In the genomic region with DNA sequence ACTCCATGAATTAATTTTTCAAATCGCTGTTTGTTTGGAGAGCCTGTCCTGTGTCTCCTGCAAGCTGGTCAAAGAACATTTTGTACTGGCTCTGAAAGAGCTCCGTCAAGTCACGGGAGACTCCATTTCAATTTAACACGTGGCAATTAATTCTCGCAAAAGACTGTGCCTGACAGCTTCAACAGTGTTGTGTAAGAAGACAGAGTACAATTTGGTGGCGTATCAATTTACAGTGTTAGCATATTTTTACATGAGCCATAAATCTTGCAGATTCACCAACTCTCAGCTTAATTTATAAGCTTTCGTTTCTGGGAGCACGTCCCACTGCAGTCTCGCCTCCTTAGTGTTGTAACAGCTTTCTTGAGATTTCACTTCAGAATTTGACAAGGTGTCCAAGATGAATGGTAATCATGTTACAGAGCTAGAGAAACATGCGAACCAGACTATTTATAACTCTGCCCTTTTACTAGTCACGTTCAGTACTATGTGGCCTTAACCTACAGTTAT, we compare ENCODE assay signal across 10 cellular contexts.
DNase-seq lines count a peak whose midpoint lies in the region; TF ChIP-seq lines count a peak whose summit lies in the region.
"Had no signal": no experiment of that assay in that cellular context is flagged by ENCODE, and none has a peak within 500 bp of the region (broad histone marks: within the 10 kb centered on the region; RNA-seq: fewer than 3 reads in every experiment).

No MANE protein-coding gene starts in this region.

- H3K27ac ChIP-seq in right atrium auricular region: peak overlapping the region; percentile 32
- H3K27ac ChIP-seq in SK-N-SH (ENCODE audit: low read depth in 2 of 2, low read length in 1 of 2): no peak overlapping the region

- no peak overlapping the region for H3K4me3 Mint-ChIP-seq in T-helper 2 cell treated with Interferon-gamma antibody and Interleukin-4, amounts not matched to agents 5 μg/mL and 100 μg/mL, for 36 hours
- H3K4me3 Mint-ChIP-seq: dendritic cell treated with granulocyte-macrophage colony-stimulating factor and Interleukin-4, amounts not matched to agents 40 ng/mL and 50 ng/mL, for 4 days had no signal

- POLR2A ChIA-PET in SK-N-SH (lab: Yijun Ruan, JAX): no interaction called here

- H3K27ac Mint-ChIP-seq in T-helper 2 cell treated with Interferon-gamma antibody and Interleukin-4, amounts not matched to agents 5 μg/mL and 100 μg/mL, for 36 hours: no peak overlapping the region
- H3K27ac Mint-ChIP-seq: dendritic cell treated with granulocyte-macrophage colony-stimulating factor and Interleukin-4, amounts not matched to agents 40 ng/mL and 50 ng/mL, for 4 days had no signal

- no peak overlapping the region for H2AFZ ChIP-seq in SK-N-SH (ENCODE audit: low read depth)

- no peaks in the 10 kb centered on the region for H3K4me1 Mint-ChIP-seq in T-helper 2 cell treated with Interferon-gamma antibody and Interleukin-4, amounts not matched to agents 5 μg/mL and 100 μg/mL, for 36 hours (ENCODE audit: low read depth)

- TF ChIP-seq RAD21 in SK-N-SH (IDR thresholded peaks at IDR 0.05; ENCODE audit: low read length): no peak

- H3K9me3 Mint-ChIP-seq in T-helper 2 cell treated with Interferon-gamma antibody and Interleukin-4, amounts not matched to agents 5 μg/mL and 100 μg/mL, for 36 hours: peaks cover 4% of the 10 kb centered on the region
- H3K9me3 Mint-ChIP-seq: dendritic cell treated with granulocyte-macrophage colony-stimulating factor and Interleukin-4, amounts not matched to agents 40 ng/mL and 50 ng/mL, for 4 days had no signal

- no peak for TF ChIP-seq CTCF in right atrium auricular region (IDR thresholded peaks at IDR 0.05)
- TF ChIP-seq CTCF in SK-N-SH (IDR thresholded peaks at IDR 0.05): no peak

- H3K27me3 ChIP-seq in adipocyte (replicated peaks; ENCODE audit: control insufficient read depth, insufficient read depth, low read length) (no peaks in the 10 kb centered on the region), right atrium auricular region (no peaks in the 10 kb centered on the region), SK-N-SH (ENCODE audit: insufficient read depth) (no peaks in the 10 kb centered on the region)

- H3K4me1 ChIP-seq in adipocyte (ENCODE audit: control insufficient read depth, insufficient read depth, low read length): peaks cover 35% of the 10 kb centered on the region
- H3K4me1 ChIP-seq in right atrium auricular region: peaks cover 0 to 5% of the 10 kb centered on the region in 2 donors
- no peaks in the 10 kb centered on the region for H3K4me1 ChIP-seq in SK-N-SH (ENCODE audit: control insufficient read depth in 1 of 2, insufficient read depth in 2 of 2, low read depth in 1 of 2, low read length in 1 of 2)

- no peaks in the 10 kb centered on the region for H3K79me2 ChIP-seq in SK-N-SH (ENCODE audit: insufficient read depth)

- H4K20me1 ChIP-seq in SK-N-SH (ENCODE audit: insufficient read depth): no peaks in the 10 kb centered on the region

- no peak overlapping the region for H3K4me2 ChIP-seq in SK-N-SH

- WGBS in SK-N-SH (ENCODE audit: low lambda C conversion rate): 77% methylated on average over 11 of the region's 11 CpGs

- no peaks in the 10 kb centered on the region for H3F3A ChIP-seq in SK-N-SH (replicated peaks; ENCODE audit: insufficient read depth)

- DNase-seq in GM04503 (ENCODE audit: low read depth): peak; percentile 34
- DNase-seq in adipocyte (ENCODE audit: low read depth): peak; percentile 8
- no peak for DNase-seq in right atrium auricular region (ENCODE audit: low spot score)
- peak; percentile 74 for DNase-seq in skeletal muscle cell (ENCODE audit: low read depth)
- no peak for DNase-seq in T-helper 2 cell treated with Interferon-gamma antibody and Interleukin-4, amounts not matched to agents 5 μg/mL and 100 μg/mL, for 36 hours (ENCODE audit: low spot score)
- no peak for DNase-seq in SK-N-SH
- DNase-seq in 8988T: no peak
- DNase-seq in AML-193 (lab: John Stamatoyannopoulos, UW): no peak
- DNase-seq: DND-41 had no signal

- no peaks in the 10 kb centered on the region for H3K9me2 ChIP-seq in SK-N-SH

- CTCF ChIA-PET in SK-N-SH (lab: Yijun Ruan, JAX): interaction anchor here (1.0 kb wide), 1 partner anchor 11 kb away, joined by 3 read pairs; no protein-coding TSS in a partner anchor

- no peaks in the 10 kb centered on the region for H3K36me3 Mint-ChIP-seq in T-helper 2 cell treated with Interferon-gamma antibody and Interleukin-4, amounts not matched to agents 5 μg/mL and 100 μg/mL, for 36 hours (ENCODE audit: low read depth)

- H3K9ac ChIP-seq in adipocyte (ENCODE audit: low read length) (peak overlapping the region; percentile 61), SK-N-SH (no peak overlapping the region)

- no peak for TF ChIP-seq EP300 in SK-N-SH (IDR thresholded peaks at IDR 0.05; ENCODE audit: borderline replicate concordance in 1 of 2, low read depth in 1 of 2, low read length in 1 of 2)

- H3K4me3 ChIP-seq in adipocyte (ENCODE audit: low read length) (peak overlapping the region; percentile 43), right atrium auricular region (no peak overlapping the region), skeletal muscle cell (ENCODE audit: low read depth, low read length) (no peak overlapping the region), SK-N-SH (ENCODE audit: low read depth in 2 of 2, low read length in 1 of 2) (no peak overlapping the region)

- H3K36me3 ChIP-seq in adipocyte (ENCODE audit: control insufficient read depth, insufficient read depth, low read length, severe bottlenecking): no peaks in the 10 kb centered on the region
- no peaks in the 10 kb centered on the region for H3K36me3 ChIP-seq in right atrium auricular region
- no peaks in the 10 kb centered on the region for H3K36me3 ChIP-seq in SK-N-SH (replicated peaks in 1 of 2; ENCODE audit: control insufficient read depth in 1 of 2, insufficient read depth in 2 of 2, low read length in 1 of 2)

- H3K9me3 ChIP-seq in adipocyte (ENCODE audit: control insufficient read depth, low read length) (no peaks in the 10 kb centered on the region), right atrium auricular region (no peaks in the 10 kb centered on the region), SK-N-SH (no peaks in the 10 kb centered on the region)

- no peaks in the 10 kb centered on the region for H3K27me3 Mint-ChIP-seq in T-helper 2 cell treated with Interferon-gamma antibody and Interleukin-4, amounts not matched to agents 5 μg/mL and 100 μg/mL, for 36 hours (ENCODE audit: low read depth)
- H3K27me3 Mint-ChIP-seq: dendritic cell treated with granulocyte-macrophage colony-stimulating factor and Interleukin-4, amounts not matched to agents 40 ng/mL and 50 ng/mL, for 4 days had no signal

TF ChIP-seq in SK-N-SH, 30 proteins besides CTCF, POLR2A, EP300 and RAD21:
- TF ChIP-seq, protein P1, sequence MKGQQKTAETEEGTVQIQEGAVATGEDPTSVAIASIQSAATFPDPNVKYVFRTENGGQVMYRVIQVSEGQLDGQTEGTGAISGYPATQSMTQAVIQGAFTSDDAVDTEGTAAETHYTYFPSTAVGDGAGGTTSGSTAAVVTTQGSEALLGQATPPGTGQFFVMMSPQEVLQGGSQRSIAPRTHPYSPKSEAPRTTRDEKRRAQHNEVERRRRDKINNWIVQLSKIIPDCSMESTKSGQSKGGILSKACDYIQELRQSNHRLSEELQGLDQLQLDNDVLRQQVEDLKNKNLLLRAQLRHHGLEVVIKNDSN (IDR thresholded peaks at IDR 0.05; ENCODE audit: borderline replicate concordance, low read depth): no peak
- TF ChIP-seq EZH2phosphoT487 (IDR thresholded peaks at IDR 0.05; ENCODE audit: borderline replicate concordance, low read depth) (no peak), FOXM1 (IDR thresholded peaks at IDR 0.05; ENCODE audit: low read depth) (no peak), GATA2 (CRISPR knock-in tag; IDR thresholded peaks at IDR 0.05) (no peak), TCF12 (IDR thresholded peaks at IDR 0.05) (no peak), ELF1 (IDR thresholded peaks at IDR 0.05) (no peak), MXI1 (IDR thresholded peaks at IDR 0.05; ENCODE audit: low read depth, low read length) (no peak), GABPA (IDR thresholded peaks at IDR 0.05; ENCODE audit: low read depth) (no peak), CHD2 (IDR thresholded peaks at IDR 0.05; ENCODE audit: low read length, partially characterized antibody) (no peak)
- TF ChIP-seq, protein P2, sequence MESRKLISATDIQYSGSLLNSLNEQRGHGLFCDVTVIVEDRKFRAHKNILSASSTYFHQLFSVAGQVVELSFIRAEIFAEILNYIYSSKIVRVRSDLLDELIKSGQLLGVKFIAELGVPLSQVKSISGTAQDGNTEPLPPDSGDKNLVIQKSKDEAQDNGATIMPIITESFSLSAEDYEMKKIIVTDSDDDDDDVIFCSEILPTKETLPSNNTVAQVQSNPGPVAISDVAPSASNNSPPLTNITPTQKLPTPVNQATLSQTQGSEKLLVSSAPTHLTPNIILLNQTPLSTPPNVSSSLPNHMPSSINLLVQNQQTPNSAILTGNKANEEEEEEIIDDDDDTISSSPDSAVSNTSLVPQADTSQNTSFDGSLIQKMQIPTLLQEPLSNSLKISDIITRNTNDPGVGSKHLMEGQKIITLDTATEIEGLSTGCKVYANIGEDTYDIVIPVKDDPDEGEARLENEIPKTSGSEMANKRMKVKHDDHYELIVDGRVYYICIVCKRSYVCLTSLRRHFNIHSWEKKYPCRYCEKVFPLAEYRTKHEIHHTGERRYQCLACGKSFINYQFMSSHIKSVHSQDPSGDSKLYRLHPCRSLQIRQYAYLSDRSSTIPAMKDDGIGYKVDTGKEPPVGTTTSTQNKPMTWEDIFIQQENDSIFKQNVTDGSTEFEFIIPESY (IDR thresholded peaks at IDR 0.05; ENCODE audit: borderline replicate concordance, low read depth): no peak
- TF ChIP-seq, protein P3, sequence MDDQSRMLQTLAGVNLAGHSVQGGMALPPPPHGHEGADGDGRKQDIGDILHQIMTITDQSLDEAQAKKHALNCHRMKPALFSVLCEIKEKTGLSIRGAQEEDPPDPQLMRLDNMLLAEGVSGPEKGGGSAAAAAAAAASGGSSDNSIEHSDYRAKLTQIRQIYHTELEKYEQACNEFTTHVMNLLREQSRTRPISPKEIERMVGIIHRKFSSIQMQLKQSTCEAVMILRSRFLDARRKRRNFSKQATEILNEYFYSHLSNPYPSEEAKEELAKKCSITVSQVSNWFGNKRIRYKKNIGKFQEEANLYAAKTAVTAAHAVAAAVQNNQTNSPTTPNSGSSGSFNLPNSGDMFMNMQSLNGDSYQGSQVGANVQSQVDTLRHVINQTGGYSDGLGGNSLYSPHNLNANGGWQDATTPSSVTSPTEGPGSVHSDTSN (IDR thresholded peaks at IDR 0.05): no peak

Comparison
In these comparisons a context has a peak if more than half of its experiments do, and no peak if none do; other contexts are left out.
1. DNase-seq: peak in GM04503 (single experiment), adipocyte (single experiment) and skeletal muscle cell (single experiment); none in right atrium auricular region (single experiment), T-helper 2 cell treated with Interferon-gamma antibody and Interleukin-4, amounts not matched to agents 5 μg/mL and 100 μg/mL, for 36 hours (single experiment), SK-N-SH (single experiment), 8988T (single experiment) and AML-193 (0 of 2).
2. H3K27ac ChIP-seq: peak in right atrium auricular region (2 of 2); none in SK-N-SH (0 of 2).